Comparison of ENCODE assay signal across 18 cellular contexts in genomic region chr5:125609011-125609410, GRCh38.
"Had no signal": no experiment of that assay in that cellular context is flagged by ENCODE, and none has a peak within 500 bp of the region (broad histone marks: within the 10 kb centered on the region; RNA-seq: fewer than 3 reads in every experiment).

No MANE protein-coding gene starts in this region.

- H3K27me3 ChIP-seq: esophagus squamous epithelium, ovary, right atrium auricular region, sigmoid colon, stomach, transverse colon had no signal

- H3K36me3 ChIP-seq: esophagus squamous epithelium, left ventricle myocardium inferior, lower lobe of right lung, ovary, right atrium auricular region, sigmoid colon, stomach, thoracic aorta, transverse colon had no signal

- H3K4me3 ChIP-seq: esophagus squamous epithelium, left ventricle myocardium inferior, lower lobe of right lung, ovary, right atrium auricular region, sigmoid colon, stomach, thoracic aorta, transverse colon had no signal

- DNase-seq: dermis blood vessel endothelial cell; esophagus squamous epithelium; immature natural killer cell; kidney; left cardiac atrium; left ventricle myocardium inferior; lower lobe of right lung; natural killer cell; ovary; sigmoid colon; small intestine; stimulated activated CD4-positive, alpha-beta T cell treated with anti-CD3 and anti-CD28 coated beads, Interleukin-12 subunit alpha, Interleukin-12 subunit beta, amount 100 ng/mL, for 4 hours; stimulated activated naive CD4-positive, alpha-beta T cell; stomach; substantia nigra; transverse colon had no signal
